Comparison of ENCODE assay signal across 8 cellular contexts in the genomic region with DNA sequence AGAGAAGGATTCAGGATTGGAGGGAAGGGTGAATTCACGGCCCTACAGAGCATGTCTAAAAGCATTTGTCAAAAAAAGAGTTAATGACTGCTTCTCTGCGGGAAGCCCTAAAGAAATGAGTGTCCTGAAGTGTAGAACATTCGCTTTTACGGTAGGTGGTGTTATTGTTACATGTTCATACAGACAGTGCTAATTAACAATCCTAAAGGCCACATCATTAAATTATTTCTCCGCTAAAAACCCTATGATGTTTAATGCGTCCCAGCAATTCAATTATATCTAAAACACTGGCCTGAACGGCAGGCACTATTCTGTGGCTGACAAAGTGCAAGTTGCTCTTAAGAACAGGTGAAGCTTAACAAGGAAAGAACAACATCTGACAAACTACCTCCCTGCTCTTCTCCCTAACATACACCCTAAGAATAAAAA.
DNase-seq lines count a peak whose midpoint lies in the region; ATAC-seq, FAIRE-seq and TF ChIP-seq lines count a peak whose summit lies in the region.

No MANE protein-coding gene starts in this region.

- DNase-seq in CD14-positive monocyte (ENCODE audit: low spot score): no peak
- peak; percentile 75 for DNase-seq in NCI-H446 treated with DMSO at 0.1 percent for 48 hours (lab: John Stamatoyannopoulos, UW)
- peak; percentile 39 to 58 for DNase-seq in dermis microvascular lymphatic vessel endothelial cell (ENCODE audit: low read depth in 2 of 2)
- peak; percentile 66 for DNase-seq in midbrain (lab: John Stamatoyannopoulos, UW)
- no peak for DNase-seq in GOT3 (lab: John Stamatoyannopoulos, UW)
- DNase-seq in GM12892 (ENCODE audit: insufficient read length): no peak
- DNase-seq in stimulated activated naive B cell treated with anti-CD40 and anti-IgM and Interleukin-4, amounts not matched to agents 10 μg/mL and 1 μg/mL and 100 μg/mL, for 72 hours: no peak

- H3K9me3 Mint-ChIP-seq in CD14-positive monocyte: peaks cover 12 to 23% (median 20%) of the 10 kb centered on the region in 7 donors
- peaks cover 5 to 7% of the 10 kb centered on the region in 2 donors for H3K9me3 Mint-ChIP-seq in stimulated activated naive B cell treated with anti-CD40 and anti-IgM and Interleukin-4, amounts not matched to agents 10 μg/mL and 1 μg/mL and 100 μg/mL, for 72 hours

- no peak for TF ChIP-seq POLR2A in GM12892 (IDR thresholded peaks at IDR 0.05; ENCODE audit: low read depth, low read length)

- intact Hi-C loops in CD14-positive monocyte (cut with micrococcal nuclease): no loop called here

- peaks cover 1 to 4% (median 2%) of the 10 kb centered on the region in 3 donors for H3K27me3 Mint-ChIP-seq in CD14-positive monocyte (ENCODE audit: low read depth in 3 of 3)
- peaks cover 0 to 5% of the 10 kb centered on the region in 2 donors for H3K27me3 Mint-ChIP-seq in stimulated activated naive B cell treated with anti-CD40 and anti-IgM and Interleukin-4, amounts not matched to agents 10 μg/mL and 1 μg/mL and 100 μg/mL, for 72 hours

- H3K27ac Mint-ChIP-seq in CD14-positive monocyte: no peak overlapping the region
- no peak overlapping the region for H3K27ac Mint-ChIP-seq in stimulated activated naive B cell treated with anti-CD40 and anti-IgM and Interleukin-4, amounts not matched to agents 10 μg/mL and 1 μg/mL and 100 μg/mL, for 72 hours

- no peaks in the 10 kb centered on the region for H3K4me1 Mint-ChIP-seq in CD14-positive monocyte
- no peaks in the 10 kb centered on the region for H3K4me1 Mint-ChIP-seq in stimulated activated naive B cell treated with anti-CD40 and anti-IgM and Interleukin-4, amounts not matched to agents 10 μg/mL and 1 μg/mL and 100 μg/mL, for 72 hours

- no peaks in the 10 kb centered on the region for H3K36me3 Mint-ChIP-seq in CD14-positive monocyte
- H3K36me3 Mint-ChIP-seq in stimulated activated naive B cell treated with anti-CD40 and anti-IgM and Interleukin-4, amounts not matched to agents 10 μg/mL and 1 μg/mL and 100 μg/mL, for 72 hours: peaks cover 0 to 9% of the 10 kb centered on the region in 2 donors

- no peak for ATAC-seq in stimulated activated naive B cell treated with anti-CD40 and anti-IgM and Interleukin-4, amounts not matched to agents 10 μg/mL and 1 μg/mL and 100 μg/mL, for 72 hours (replicated peaks)
- no peak for ATAC-seq in HG02981 (IDR thresholded peaks at IDR 0.05; ENCODE audit: unreplicated experiment)

- H3K4me3 Mint-ChIP-seq in CD14-positive monocyte: no peak overlapping the region
- H3K4me3 Mint-ChIP-seq in stimulated activated naive B cell treated with anti-CD40 and anti-IgM and Interleukin-4, amounts not matched to agents 10 μg/mL and 1 μg/mL and 100 μg/mL, for 72 hours: no peak overlapping the region

- peak; percentile 13 for TF ChIP-seq CTCF in CD14-positive monocyte (IDR thresholded peaks at IDR 0.05)

- no peak for FAIRE-seq in GM12892 (lab: Jason Lieb, UNC)

Comparison
In these comparisons a context has a peak if more than half of its experiments do, and no peak if none do; other contexts are left out.
1. DNase-seq: peak in NCI-H446 treated with DMSO at 0.1 percent for 48 hours (single experiment), dermis microvascular lymphatic vessel endothelial cell (2 of 2) and midbrain (single experiment); none in CD14-positive monocyte (single experiment), GOT3 (single experiment), GM12892 (single experiment) and stimulated activated naive B cell treated with anti-CD40 and anti-IgM and Interleukin-4, amounts not matched to agents 10 μg/mL and 1 μg/mL and 100 μg/mL, for 72 hours (single experiment).